Comparison of ENCODE assay signal across 8 cellular contexts in genomic region chr1:64469977-64470669, GRCh38. TPM values are rescaled to one million over a fixed set of nuclear protein-coding genes. Genes with fewer than 3 reads are reported as not detected.
DNase-seq lines count a peak whose midpoint lies in the region; ATAC-seq, FAIRE-seq and TF ChIP-seq lines count a peak whose summit lies in the region.

Gene CACHD1 (plus strand): TSS chr1:64470129. CDS start chr1:64470745, 616 bp downstream.

- peak; percentile 23 for FAIRE-seq in GM12891 (lab: Jason Lieb, UNC)

- peaks cover 36% of the 10 kb centered on the region for H3K4me1 Mint-ChIP-seq in WTC11

- peak within 1 kb of the TSS; percentile 58 for H3K4me3 ChIP-seq in kidney epithelial cell (ENCODE audit: low read depth, low read length)

- 0 out of 2 replicates have a peak, but pooled peaks cover 2% of the 10 kb centered on the region for H3K36me3 Mint-ChIP-seq in WTC11

- CTCF ChIA-PET in WTC11 (lab: Charles Lee): no interaction called here

- POLR2A ChIA-PET in WTC11 (lab: Charles Lee): no interaction called here

- no peak for TF ChIP-seq CTCF in WTC11 (IDR thresholded peaks at IDR 0.05)
- peak; percentile 62 for TF ChIP-seq CTCF in kidney epithelial cell (IDR thresholded peaks at IDR 0.05; ENCODE audit: insufficient read depth, low read length, poor library complexity, severe bottlenecking)

- no peaks in the 10 kb centered on the region for H3K9me3 Mint-ChIP-seq in WTC11

- peak within 1 kb of the TSS; percentile 95 for H3K4me3 Mint-ChIP-seq in WTC11

- DNase-seq in GM12891 (ENCODE audit: insufficient read length, low spot score) (peak; percentile 67), NCI-H2081 (lab: John Stamatoyannopoulos, UW) (peak; percentile 72 to 81), WTC11 (ENCODE audit: low spot score) (peak; percentile 83), cerebellum (ENCODE audit: low spot score) (peak; percentile 36), kidney epithelial cell (ENCODE audit: low read depth) (peak; percentile 55), cerebellar nuclear complex (lab: John Stamatoyannopoulos, UW) (no peak)
- DNase-seq in stimulated activated CD4-positive, alpha-beta T cell treated with anti-CD3 and anti-CD28 coated beads, Interleukin-12 subunit alpha, Interleukin-12 subunit beta, amount 100 ng/mL, for 4 hours: peak; percentile 70

- H3K27me3 Mint-ChIP-seq in WTC11 (ENCODE audit: low read depth): peaks cover 24% of the 10 kb centered on the region

- H3K36me3 ChIP-seq in kidney epithelial cell (ENCODE audit: control insufficient read depth, insufficient read depth, low read length): no peaks in the 10 kb centered on the region

- no peak for TF ChIP-seq POLR2A in GM12891 (IDR thresholded peaks at IDR 0.05; ENCODE audit: low read depth, low read length)

- peak; percentile 59 for ATAC-seq in HG02840 (IDR thresholded peaks at IDR 0.05; ENCODE audit: low FRiP score, unreplicated experiment)
- ATAC-seq in WTC11: peak; percentile 59

- H3K27ac Mint-ChIP-seq in WTC11: peak within 1 kb of the TSS; percentile 62

- peaks cover 2% of the 10 kb centered on the region for H3K27me3 ChIP-seq in kidney epithelial cell (ENCODE audit: control insufficient read depth, insufficient read depth, low read length)

TF ChIP-seq in GM12891, 5 proteins besides CTCF, POLR2A, EP300 and RAD21:
- TF ChIP-seq TAF1 (IDR thresholded peaks at IDR 0.05; ENCODE audit: low read depth, low read length) (no peak), POLR2AphosphoS5 (IDR thresholded peaks at IDR 0.05; ENCODE audit: low read depth, low read length) (no peak), PAX5 (IDR thresholded peaks at IDR 0.05; ENCODE audit: insufficient read depth, low read length, severe bottlenecking) (no peak), SPI1 (IDR thresholded peaks at IDR 0.05; ENCODE audit: low read depth, low read length) (no peak), POU2F2 (IDR thresholded peaks at IDR 0.05; ENCODE audit: low read depth, low read length) (no peak)

TF ChIP-seq in WTC11, 78 proteins besides CTCF, POLR2A, EP300 and RAD21 (continues in another document):
- TF ChIP-seq JAZF1 (CRISPR knock-in tag; IDR thresholded peaks at IDR 0.05) (no peak), E2F5 (CRISPR knock-in tag; IDR thresholded peaks at IDR 0.05) (peak; percentile 69), ZNF121 (CRISPR knock-in tag; IDR thresholded peaks at IDR 0.05) (no peak), MAX (CRISPR knock-in tag; IDR thresholded peaks at IDR 0.05) (peak; percentile 58; the same call in 1 of the 2 replicates), HMGA2 (CRISPR knock-in tag; IDR thresholded peaks at IDR 0.05) (no peak), ZBTB43 (CRISPR knock-in tag; IDR thresholded peaks at IDR 0.05) (no peak; the same call in 1 of the 2 replicates), E2F1 (CRISPR knock-in tag; IDR thresholded peaks at IDR 0.05) (0 out of 2 replicates have a peak, but pooled peaks have one; percentile 49), USF1 (CRISPR knock-in tag; IDR thresholded peaks at IDR 0.05) (0 out of 2 replicates have a peak, but pooled peaks have one; percentile 40), ZNF138 (CRISPR knock-in tag; conservative IDR thresholded peaks at IDR 0.05) (no peak), ZSCAN18 (CRISPR knock-in tag; IDR thresholded peaks at IDR 0.05) (no peak), FOXP4 (CRISPR knock-in tag; IDR thresholded peaks at IDR 0.05) (0 out of 2 replicates have a peak, but pooled peaks have one; percentile 67), SOX15 (CRISPR knock-in tag; IDR thresholded peaks at IDR 0.05) (no peak), IRF2 (CRISPR knock-in tag; IDR thresholded peaks at IDR 0.05; ENCODE audit: borderline replicate concordance, low read depth) (no peak), SP1 (CRISPR knock-in tag; conservative IDR thresholded peaks at IDR 0.05) (peak; percentile 13; the same call in 1 of the 2 replicates)

RNA-seq across cellular contexts. Expression of gene CACHD1, which starts in this region (rescaled TPM):
- 0.01 TPM for polyA plus RNA-seq in GM12891 (2012; ENCODE audit: low read depth, missing spikeins)
- 26.3 to 34.4 TPM (median 34.4 TPM) in 3 replicates for total RNA-seq in WTC11 (2021)
- total RNA-seq in cerebellum: 46.5 TPM
- total RNA-seq in kidney epithelial cell: 12.1 and 12.2 TPM in 2 replicates

Comparison
In these comparisons a context has a peak if more than half of its experiments do, and no peak if none do; other contexts are left out.
1. DNase-seq: peak in GM12891 (single experiment), NCI-H2081 (2 of 2), WTC11 (single experiment), cerebellum (single experiment), kidney epithelial cell (single experiment) and stimulated activated CD4-positive, alpha-beta T cell treated with anti-CD3 and anti-CD28 coated beads, Interleukin-12 subunit alpha, Interleukin-12 subunit beta, amount 100 ng/mL, for 4 hours (single experiment); none in cerebellar nuclear complex (0 of 2).